Comparison of ENCODE assay signal across 22 cellular contexts in the genomic region with DNA sequence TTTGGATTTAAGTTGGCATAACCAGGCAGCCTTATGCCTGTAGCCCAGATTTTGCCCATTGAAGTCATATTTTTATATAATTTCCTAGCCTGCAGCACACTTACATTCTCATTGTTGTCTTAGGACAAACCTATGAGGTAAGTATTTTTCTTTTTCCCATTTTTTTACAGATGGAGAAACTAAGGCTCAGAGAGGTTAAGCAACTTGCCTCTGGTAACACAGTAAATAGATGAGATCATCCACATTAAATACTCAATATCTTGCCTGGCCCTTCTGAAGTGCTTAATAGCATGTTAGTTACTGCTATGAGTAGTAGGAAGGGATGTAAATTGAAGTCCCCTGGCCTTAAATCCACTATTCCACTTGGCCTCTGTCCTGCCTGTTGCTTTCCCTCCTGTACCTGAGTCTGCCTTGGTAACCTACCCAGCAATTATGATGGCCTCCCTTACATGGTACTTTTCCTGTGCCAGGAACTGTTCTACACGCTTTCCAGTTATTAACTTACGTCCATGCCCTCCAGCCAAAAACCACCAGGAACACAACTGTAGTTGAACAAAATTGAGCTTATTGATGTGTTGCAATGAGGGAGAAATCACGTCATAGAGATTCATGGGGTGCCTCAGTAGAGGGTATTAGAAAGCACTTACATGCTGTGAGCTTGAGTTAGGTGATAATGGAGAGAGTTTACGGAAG.
"Had no signal": no experiment of that assay in that cellular context is flagged by ENCODE, and none has a peak within 500 bp of the region (broad histone marks: within the 10 kb centered on the region; RNA-seq: fewer than 3 reads in every experiment).

No MANE protein-coding gene starts in this region.

- DNase-seq: activated B cell treated with CpG ODN at 0.5 μM for 24 hours; activated CD4-positive, alpha-beta memory T cell treated with anti-CD3 and anti-CD28 coated beads for 36 hours; activated CD4-positive, alpha-beta T cell treated with anti-CD3 and anti-CD28 coated beads for 1 hour; activated CD4-positive, alpha-beta T cell treated with anti-CD3 and anti-CD28 coated beads, Interleukin-2, amount 10 ng/mL, durations not matched to agents 24 days and 14 days; activated CD8-positive, alpha-beta memory T cell treated with anti-CD3 and anti-CD28 coated beads for 24 hours; activated gamma-delta T cell; activated naive CD4-positive, alpha-beta T cell treated with anti-CD3 and anti-CD28 coated beads for 36 hours; activated T-cell treated with anti-CD3 and anti-CD28 coated beads for 4 hours; activated T-cell treated with anti-CD3 and anti-CD28 coated beads, Interleukin-2, amount 50 U/mL, for 48 hours; amygdala; cerebellar nuclear complex; NCI-H1092; NCI-H2029; NCI-H446; NCI-H524; NCI-H748 treated with DMSO at 0.1 percent for 48 hours; SIG-M5; T-helper 17 cell; T-helper 9 cell had no signal

- H3K4me1 Mint-ChIP-seq: activated CD4-positive, alpha-beta T cell treated with anti-CD3 and anti-CD28 coated beads, Interleukin-2, amount 10 ng/mL, durations not matched to agents 24 days and 14 days; activated T-helper 17 cell treated with anti-CD3 and anti-CD28 coated beads, Interleukin-2, amount 50 U/mL, for 72 hours; brain; T-helper 17 cell had no signal

- H3K36me3 Mint-ChIP-seq: activated CD4-positive, alpha-beta memory T cell treated with anti-CD3 and anti-CD28 coated beads for 36 hours; activated naive CD8-positive, alpha-beta T cell; brain had no signal

- H3K4me3 Mint-ChIP-seq: activated B cell treated with CpG ODN at 0.5 μM for 24 hours; activated CD4-positive, alpha-beta memory T cell treated with anti-CD3 and anti-CD28 coated beads for 36 hours; activated CD4-positive, alpha-beta T cell treated with anti-CD3 and anti-CD28 coated beads, Interleukin-2, amount 10 ng/mL, durations not matched to agents 24 days and 14 days; activated naive CD4-positive, alpha-beta T cell treated with anti-CD3 and anti-CD28 coated beads for 36 hours; activated naive CD8-positive, alpha-beta T cell; activated T-helper 17 cell treated with anti-CD3 and anti-CD28 coated beads, Interleukin-2, amount 50 U/mL, for 72 hours; brain; T-helper 17 cell had no signal

- H3K27ac Mint-ChIP-seq: activated B cell treated with CpG ODN at 0.5 μM for 24 hours; activated CD4-positive, alpha-beta memory T cell treated with anti-CD3 and anti-CD28 coated beads for 36 hours; activated CD4-positive, alpha-beta T cell treated with anti-CD3 and anti-CD28 coated beads, Interleukin-2, amount 10 ng/mL, durations not matched to agents 24 days and 14 days; activated naive CD4-positive, alpha-beta T cell treated with anti-CD3 and anti-CD28 coated beads for 36 hours; activated naive CD8-positive, alpha-beta T cell; activated T-helper 17 cell treated with anti-CD3 and anti-CD28 coated beads, Interleukin-2, amount 50 U/mL, for 72 hours; T-helper 17 cell had no signal

- H3K9me3 Mint-ChIP-seq: activated B cell treated with CpG ODN at 0.5 μM for 24 hours; activated CD4-positive, alpha-beta memory T cell treated with anti-CD3 and anti-CD28 coated beads for 36 hours; activated naive CD4-positive, alpha-beta T cell treated with anti-CD3 and anti-CD28 coated beads for 36 hours; activated T-helper 17 cell treated with anti-CD3 and anti-CD28 coated beads, Interleukin-2, amount 50 U/mL, for 72 hours had no signal

- ATAC-seq: activated T-helper 17 cell treated with anti-CD3 and anti-CD28 coated beads, Interleukin-2, amount 50 U/mL, for 72 hours; T-helper 17 cell had no signal

- H3K27me3 Mint-ChIP-seq: activated B cell treated with CpG ODN at 0.5 μM for 24 hours; activated CD4-positive, alpha-beta memory T cell treated with anti-CD3 and anti-CD28 coated beads for 36 hours; activated naive CD8-positive, alpha-beta T cell; T-helper 17 cell had no signal
